ENCODE assay signal across 13 cellular contexts in the genomic region with DNA sequence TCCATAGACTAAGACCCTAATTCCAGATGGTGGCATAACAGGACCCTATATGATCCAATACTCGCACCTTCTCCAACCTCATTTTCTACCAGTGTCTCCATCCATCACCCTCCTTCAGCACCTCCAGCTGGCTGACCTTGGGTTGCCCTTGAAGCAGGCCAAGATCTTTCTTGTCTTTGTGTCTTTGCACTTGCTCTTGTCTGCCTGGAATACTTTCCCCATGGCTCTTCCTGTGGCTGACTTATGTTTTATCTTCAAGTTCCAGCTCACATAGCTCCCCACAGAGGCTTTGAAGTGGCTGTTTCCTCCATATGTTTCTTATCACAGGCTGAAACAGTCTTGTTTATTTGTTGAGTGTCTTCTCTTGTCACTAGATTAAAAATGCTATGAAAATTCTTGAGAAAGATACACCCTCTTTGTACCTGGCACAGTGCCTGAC. TPM values are rescaled to one million over a fixed set of nuclear protein-coding genes. Genes with fewer than 3 reads are reported as not detected.
DNase-seq lines count a peak whose midpoint lies in the region; TF ChIP-seq lines count a peak whose summit lies in the region.
"Had no signal": no experiment of that assay in that cellular context is flagged by ENCODE, and none has a peak within 500 bp of the region (broad histone marks: within the 10 kb centered on the region; RNA-seq: fewer than 3 reads in every experiment).

No MANE protein-coding gene starts in this region.

- no peaks in the 10 kb centered on the region for H3K27me3 ChIP-seq in esophagus squamous epithelium
- H3K27me3 ChIP-seq in neural progenitor cell: no peaks in the 10 kb centered on the region
- no peaks in the 10 kb centered on the region for H3K27me3 ChIP-seq in BE2C

- 72 to 81% methylated on average over 1 of the region's 1 CpG for WGBS in esophagus squamous epithelium, 2 donors

- H3K4me1 Mint-ChIP-seq in neural progenitor cell: peaks cover 9% of the 10 kb centered on the region
- H3K4me1 Mint-ChIP-seq: memory B cell had no signal

- no peak overlapping the region for H2AFZ ChIP-seq in neural progenitor cell (replicated peaks)

- DNase-seq in Daoy (ENCODE audit: low read depth): peak; percentile 34
- peak; percentile 88 for DNase-seq in RPMI7951 (ENCODE audit: low read depth)
- no peak for DNase-seq in esophagus squamous epithelium (lab: John Stamatoyannopoulos, UW)
- DNase-seq in neural progenitor cell (ENCODE audit: low spot score): no peak
- no peak for DNase-seq in BE2C
- no peak for DNase-seq in NCI-H510A treated with DMSO at 0.1 percent for 48 hours (lab: John Stamatoyannopoulos, UW)
- DNase-seq in hepatic stellate cell (ENCODE audit: low spot score): no peak
- no peak for DNase-seq in stimulated activated CD4-positive, alpha-beta T cell treated with anti-CD3 and anti-CD28 coated beads, Interleukin-2, amount 100 ng/mL, for 48 hours
- DNase-seq: activated CD4-positive, alpha-beta memory T cell treated with anti-CD3 and anti-CD28 coated beads, Interleukin-2, amount 10 ng/mL, durations not matched to agents 7 days and 5 days; activated naive CD4-positive, alpha-beta T cell treated with anti-CD3 and anti-CD28 coated beads for 36 hours; KG1; NCI-H187 had no signal

- TF ChIP-seq CTCF in esophagus squamous epithelium (IDR thresholded peaks at IDR 0.05) (no peak), neural progenitor cell (IDR thresholded peaks at IDR 0.05) (no peak), BE2C (IDR thresholded peaks at IDR 0.05; ENCODE audit: low read depth, low read length) (no peak)

- no peaks in the 10 kb centered on the region for H3F3A ChIP-seq in neural progenitor cell (ENCODE audit: low read depth)

- no peaks in the 10 kb centered on the region for H4K20me1 ChIP-seq in neural progenitor cell (ENCODE audit: low read depth)

- H3K36me3 ChIP-seq in esophagus squamous epithelium (no peaks in the 10 kb centered on the region), neural progenitor cell (no peaks in the 10 kb centered on the region), BE2C (no peaks in the 10 kb centered on the region)

- peaks cover 2% of the 10 kb centered on the region for H3K9me3 Mint-ChIP-seq in neural progenitor cell
- H3K9me3 Mint-ChIP-seq: activated CD4-positive, alpha-beta memory T cell treated with anti-CD3 and anti-CD28 coated beads, Interleukin-2, amount 10 ng/mL, durations not matched to agents 7 days and 5 days; activated naive CD4-positive, alpha-beta T cell treated with anti-CD3 and anti-CD28 coated beads for 36 hours; memory B cell had no signal

- H3K27ac ChIP-seq in esophagus squamous epithelium (peak overlapping the region in 3 of 4 donors; percentile 59 to 79 (median 70)), neural progenitor cell (no peak overlapping the region)

- no peak overlapping the region for H3K4me2 ChIP-seq in neural progenitor cell

- H3K9me3 ChIP-seq in esophagus squamous epithelium (no peaks in the 10 kb centered on the region), neural progenitor cell (ENCODE audit: low read depth) (no peaks in the 10 kb centered on the region), BE2C (no peaks in the 10 kb centered on the region)

- H3K27me3 Mint-ChIP-seq in neural progenitor cell (ENCODE audit: insufficient read depth, low read depth): peaks cover 4% of the 10 kb centered on the region

- H3K4me3 ChIP-seq in esophagus squamous epithelium (no peak overlapping the region), neural progenitor cell (no peak overlapping the region), BE2C (ENCODE audit: low read depth, low read length) (no peak overlapping the region)

- intact Hi-C loops in esophagus squamous epithelium (cut with DNase I): no loop called here

- H3K4me3 Mint-ChIP-seq in neural progenitor cell: no peak overlapping the region
- H3K4me3 Mint-ChIP-seq: activated CD4-positive, alpha-beta memory T cell treated with anti-CD3 and anti-CD28 coated beads, Interleukin-2, amount 10 ng/mL, durations not matched to agents 7 days and 5 days; activated naive CD4-positive, alpha-beta T cell treated with anti-CD3 and anti-CD28 coated beads for 36 hours; memory B cell had no signal

- TF ChIP-seq POLR2A in esophagus squamous epithelium (IDR thresholded peaks at IDR 0.05): no peak

- H3K9ac ChIP-seq in neural progenitor cell: no peak overlapping the region

- H3K4me1 ChIP-seq in esophagus squamous epithelium (peaks cover 0 to 51% (median 6%) of the 10 kb centered on the region in 3 donors), neural progenitor cell (peaks cover 7% of the 10 kb centered on the region), BE2C (peaks cover 3% of the 10 kb centered on the region; the same call in 1 of the 2 replicates)

- H3K36me3 Mint-ChIP-seq in neural progenitor cell: no peaks in the 10 kb centered on the region
- H3K36me3 Mint-ChIP-seq: memory B cell had no signal

- no peaks in the 10 kb centered on the region for H3K79me2 ChIP-seq in neural progenitor cell (ENCODE audit: low read depth)

- H3K27ac Mint-ChIP-seq in neural progenitor cell: peak overlapping the region; percentile 2
- H3K27ac Mint-ChIP-seq: activated CD4-positive, alpha-beta memory T cell treated with anti-CD3 and anti-CD28 coated beads, Interleukin-2, amount 10 ng/mL, durations not matched to agents 7 days and 5 days; activated naive CD4-positive, alpha-beta T cell treated with anti-CD3 and anti-CD28 coated beads for 36 hours; memory B cell had no signal

RNA-seq across cellular contexts. Expression of a gene that starts 29.6 kb away (rescaled TPM):
- total RNA-seq in Daoy (2014; rRNA removed; shearing (Covaris generic)): 18.7 and 23.4 TPM in 2 replicates
- total RNA-seq in RPMI7951 (2014; rRNA removed; shearing (Covaris generic)): 59.8 and 73.4 TPM in 2 replicates
- total RNA-seq in esophagus squamous epithelium (10 to 100 TPM in 2 of 4 donors, 1 to 10 TPM in 2; 1.3 to 14.7 (median 8.9) TPM), neural progenitor cell (ENCODE audit: low replicate concordance) (73.7 and 122 TPM in 2 replicates)
- 27.3 TPM for polyA plus RNA-seq in BE2C (2012; ENCODE audit: insufficient read depth, insufficient read length, low read depth)

Comparison
In these comparisons a context has a peak if more than half of its experiments do, and no peak if none do; other contexts are left out.
1. DNase-seq: peak in Daoy (single experiment) and RPMI7951 (single experiment); none in esophagus squamous epithelium (single experiment), neural progenitor cell (single experiment), BE2C (single experiment), NCI-H510A treated with DMSO at 0.1 percent for 48 hours (single experiment), hepatic stellate cell (single experiment) and stimulated activated CD4-positive, alpha-beta T cell treated with anti-CD3 and anti-CD28 coated beads, Interleukin-2, amount 100 ng/mL, for 48 hours (0 of 2).